In the genomic region with DNA sequence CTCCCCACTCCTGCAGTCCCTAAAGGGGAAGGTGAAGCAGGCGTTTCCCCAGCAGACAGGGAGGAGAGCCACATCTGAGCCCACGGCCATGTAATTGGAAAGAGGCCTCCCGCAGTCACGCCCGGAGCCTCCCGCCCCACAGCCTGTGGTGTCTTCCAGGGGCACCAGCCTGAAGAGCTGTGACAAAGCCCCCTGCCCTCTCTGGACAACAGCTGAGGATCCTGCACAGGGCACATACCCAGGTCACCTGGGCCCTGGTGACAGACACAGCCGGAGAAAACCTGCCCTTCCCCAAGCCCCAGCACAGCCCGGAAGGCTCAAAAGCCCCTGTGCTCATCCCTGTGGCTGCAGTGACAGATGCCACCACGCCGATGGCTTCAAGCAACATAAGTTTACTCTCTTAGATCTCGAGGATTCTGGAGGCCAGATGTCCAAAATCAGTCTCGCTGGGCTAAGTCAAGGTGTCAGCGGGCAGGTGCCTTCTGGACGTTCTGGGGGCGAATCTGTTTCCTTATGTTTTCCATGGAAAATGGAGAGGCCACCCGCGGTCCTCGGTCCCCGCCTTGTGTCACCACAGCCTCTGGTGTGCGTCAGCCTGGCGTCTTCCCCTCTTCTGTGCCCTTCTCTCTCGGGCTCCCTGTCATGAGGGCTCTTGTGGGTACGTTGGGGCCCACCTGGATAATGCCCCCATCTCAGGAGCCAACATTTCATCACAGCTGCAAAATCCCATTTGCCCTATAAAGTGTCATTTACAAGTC, we compare ENCODE assay signal across 13 cellular contexts.
DNase-seq lines count a peak whose midpoint lies in the region; ATAC-seq, FAIRE-seq and TF ChIP-seq lines count a peak whose summit lies in the region.
"Had no signal": no experiment of that assay in that cellular context is flagged by ENCODE, and none has a peak within 500 bp of the region (broad histone marks: within the 10 kb centered on the region; RNA-seq: fewer than 3 reads in every experiment).

No MANE protein-coding gene starts in this region.

- peak; percentile 48 for TF ChIP-seq POLR2A in endothelial cell of umbilical vein (IDR thresholded peaks at IDR 0.05; ENCODE audit: low read depth, low read length)

- H3K27ac Mint-ChIP-seq in progenitor cell of endocrine pancreas, result peak overlapping the region; percentile 81

- no peak overlapping the region for H3K4me2 ChIP-seq in endothelial cell of umbilical vein (ENCODE audit: insufficient read depth, low read length)

- H3K27me3 ChIP-seq in left ventricle myocardium inferior (ENCODE audit: low read depth) (no peaks in the 10 kb centered on the region), endothelial cell of umbilical vein (ENCODE audit: control insufficient read depth in 2 of 2, insufficient read depth in 2 of 2, low read length in 2 of 2) (no peaks in the 10 kb centered on the region), aorta (ENCODE audit: control insufficient read depth in 1 of 2, insufficient read depth in 2 of 2, low read length in 1 of 2) (no peaks in the 10 kb centered on the region)
- H3K27me3 ChIP-seq: cardiac muscle cell had no signal

- no peaks in the 10 kb centered on the region for H3K9me1 ChIP-seq in endothelial cell of umbilical vein (replicated peaks; ENCODE audit: control insufficient read depth, extremely low read depth, insufficient read depth, low read length)

- no peaks in the 10 kb centered on the region for H3K36me3 Mint-ChIP-seq in progenitor cell of endocrine pancreas (ENCODE audit: insufficient read depth)

- no peak overlapping the region for H3K9ac ChIP-seq in endothelial cell of umbilical vein (replicated peaks; ENCODE audit: extremely low read depth, insufficient read depth, low read length)

- H3K27me3 Mint-ChIP-seq in progenitor cell of endocrine pancreas, result no peaks in the 10 kb centered on the region

- no peaks in the 10 kb centered on the region for H3K4me1 Mint-ChIP-seq in progenitor cell of endocrine pancreas (ENCODE audit: low read depth)

- TF ChIP-seq CTCF in left ventricle myocardium inferior (IDR thresholded peaks at IDR 0.05; ENCODE audit: borderline replicate concordance), result no peak
- TF ChIP-seq CTCF in endothelial cell of umbilical vein (IDR thresholded peaks at IDR 0.05; ENCODE audit: extremely low read depth in 1 of 2, insufficient read depth in 1 of 2, low read depth in 1 of 2, low read length in 2 of 2), result no peak
- TF ChIP-seq CTCF in progenitor cell of endocrine pancreas (IDR thresholded peaks at IDR 0.05; ENCODE audit: unreplicated experiment), result no peak

- H3K4me1 ChIP-seq in left ventricle myocardium inferior (peaks cover 18% of the 10 kb centered on the region), endothelial cell of umbilical vein (ENCODE audit: control insufficient read depth, extremely low read depth, insufficient read depth, low read length) (no peaks in the 10 kb centered on the region), aorta (ENCODE audit: control insufficient read depth in 1 of 2, insufficient read depth in 2 of 2, low read length in 2 of 2) (no peaks in the 10 kb centered on the region)

- dilution Hi-C loops in endothelial cell of umbilical vein (cut with MboI; ENCODE audit: extremely low pct_ligation_motif_present, low sequenced_read_pairs), result no loop called here

- 84 to 85% methylated on average over 23 of the region's 23 CpGs for WGBS in aorta, 2 donors

- CTCF ChIA-PET in endothelial cell of umbilical vein (lab: Charles Lee), result interaction anchor here (1.1 to 3.2 kb wide), 3 partner anchors 19 to 217 kb away, joined by 3 to 12 read pairs (median 4); no protein-coding TSS in a partner anchor

- no peak for ATAC-seq in left cardiac atrium
- ATAC-seq in aorta (ENCODE audit: low FRiP score), result peak; percentile 2
- ATAC-seq in HG02623 (IDR thresholded peaks at IDR 0.05; ENCODE audit: unreplicated experiment), result no peak
- no peak for ATAC-seq in HG03521 (IDR thresholded peaks at IDR 0.05; ENCODE audit: unreplicated experiment)

- no peaks in the 10 kb centered on the region for H4K20me1 ChIP-seq in endothelial cell of umbilical vein (replicated peaks; ENCODE audit: control insufficient read depth, extremely low read depth, insufficient read depth, low read length)

- FAIRE-seq in endothelial cell of umbilical vein (lab: Jason Lieb, UNC), result no peak

- POLR2A ChIA-PET in endothelial cell of umbilical vein (lab: Charles Lee), result no interaction called here

- DNase-seq in left ventricle myocardium inferior (peak; percentile 8), left cardiac atrium (no peak), endothelial cell of umbilical vein (ENCODE audit: low read depth, low spot score) (no peak), progenitor cell of endocrine pancreas (ENCODE audit: low spot score, unreplicated experiment) (no peak), aorta (peak; percentile 33 to 72), inferior parietal cortex (ENCODE audit: extremely low spot score) (no peak)
- DNase-seq: AML-193, GDM1, KBM-7, NCI-H187 had no signal

- H3K9me3 ChIP-seq in left ventricle myocardium inferior (replicated peaks) (no peaks in the 10 kb centered on the region), endothelial cell of umbilical vein (replicated peaks; ENCODE audit: control insufficient read depth, insufficient read depth, low read length) (no peaks in the 10 kb centered on the region), aorta (ENCODE audit: control insufficient read depth, low read length) (no peaks in the 10 kb centered on the region)

- H3K9me3 Mint-ChIP-seq in progenitor cell of endocrine pancreas (ENCODE audit: low read depth), result no peaks in the 10 kb centered on the region

- H3K4me3 ChIP-seq in left ventricle myocardium inferior (no peak overlapping the region), endothelial cell of umbilical vein (replicated peaks in 1 of 3; ENCODE audit: insufficient read depth in 1 of 3, low read depth in 1 of 3, low read length in 3 of 3) (no peak overlapping the region), aorta (ENCODE audit: low read length in 2 of 2) (no peak overlapping the region)
- H3K4me3 ChIP-seq: cardiac muscle cell had no signal

- H3K27ac ChIP-seq in left ventricle myocardium inferior (replicated peaks) (peak overlapping the region; percentile 23), endothelial cell of umbilical vein (ENCODE audit: insufficient read depth, low read depth, low read length) (no peak overlapping the region), aorta (ENCODE audit: low read depth in 1 of 2, low read length in 2 of 2) (no peak overlapping the region)
- H3K27ac ChIP-seq: cardiac muscle cell had no signal

- no peaks in the 10 kb centered on the region for H3K79me2 ChIP-seq in endothelial cell of umbilical vein (ENCODE audit: control insufficient read depth, insufficient read depth, low read length)

- peaks cover 38% of the 10 kb centered on the region for H3K36me3 ChIP-seq in left ventricle myocardium inferior
- peaks cover 3 to 54% of the 10 kb centered on the region in 2 experiments for H3K36me3 ChIP-seq in endothelial cell of umbilical vein (ENCODE audit: control insufficient read depth in 2 of 2, extremely low read depth in 1 of 2, insufficient read depth in 2 of 2, low read length in 2 of 2)
- H3K36me3 ChIP-seq in aorta (ENCODE audit: control insufficient read depth in 1 of 2, insufficient read depth in 2 of 2, low read length in 1 of 2), result peaks cover 0 to under 1% of the 10 kb centered on the region in 2 donors

- no TSS peak for BruUV-seq in endothelial cell of umbilical vein (replicated peaks; lab: Mats Ljungman, UMichigan)

- H2AFZ ChIP-seq in endothelial cell of umbilical vein (ENCODE audit: low read depth, low read length), result no peak overlapping the region

- intact Hi-C loops in left ventricle myocardium inferior (cut with micrococcal nuclease) (no loop called here), left cardiac atrium (cut with DNase I) (no loop called here), endothelial cell of umbilical vein (cut with micrococcal nuclease) (no loop called here), aorta (cut with DNase I) (no loop called here)

- no peak overlapping the region for H3K4me3 Mint-ChIP-seq in progenitor cell of endocrine pancreas (ENCODE audit: low read depth)

TF ChIP-seq in endothelial cell of umbilical vein, 7 proteins besides CTCF, POLR2A, EP300 and RAD21:
- peak; percentile 36 for TF ChIP-seq POLR2AphosphoS5 (IDR thresholded peaks at IDR 0.05; ENCODE audit: insufficient read depth, low read depth, low read length)
- TF ChIP-seq GATA2 (IDR thresholded peaks at IDR 0.05; ENCODE audit: insufficient read depth, insufficient read length, low read depth, low read length), result no peak
TF ChIP-seq in endothelial cell of umbilical vein: peak in this region for 1.

Comparison
In these comparisons a context has a peak if more than half of its experiments do, and no peak if none do; other contexts are left out.
1. DNase-seq: peak in left ventricle myocardium inferior (single experiment) and aorta (2 of 2); none in left cardiac atrium (single experiment), endothelial cell of umbilical vein (single experiment), progenitor cell of endocrine pancreas (single experiment) and inferior parietal cortex (single experiment).